Comparison of ENCODE assay signal across 10 cellular contexts in genomic region chr1:225921734-225922709, GRCh38. TPM values are rescaled to one million over a fixed set of nuclear protein-coding genes. Genes with fewer than 3 reads are reported as not detected.
DNase-seq lines count a peak whose midpoint lies in the region; ATAC-seq and TF ChIP-seq lines count a peak whose summit lies in the region.
"Had no signal": no experiment of that assay in that cellular context is flagged by ENCODE, and none has a peak within 500 bp of the region (broad histone marks: within the 10 kb centered on the region; RNA-seq: fewer than 3 reads in every experiment).

No MANE protein-coding gene starts in this region.

- H3K4me1 ChIP-seq in NT2/D1 (ENCODE audit: insufficient read depth, insufficient read length), result peaks cover 12% of the 10 kb centered on the region
- H3K4me1 ChIP-seq in esophagus muscularis mucosa, result peaks cover 29 to 54% (median 37%) of the 10 kb centered on the region in 4 donors

- TF ChIP-seq EP300 in esophagus muscularis mucosa (IDR thresholded peaks at IDR 0.05), result no peak

- no peak for TF ChIP-seq CTCF in esophagus muscularis mucosa (IDR thresholded peaks at IDR 0.05)
- no peak for TF ChIP-seq CTCF in type B pancreatic cell (conservative IDR thresholded peaks at IDR 0.05)

- ATAC-seq in HG03354 (IDR thresholded peaks at IDR 0.05; ENCODE audit: poor library complexity, severe bottlenecking, unreplicated experiment), result no peak
- ATAC-seq in Right ventricle myocardium inferior, result no peak
- ATAC-seq: heart left ventricle had no signal

- no peak overlapping the region for H3K27ac ChIP-seq in esophagus muscularis mucosa (replicated peaks in 1 of 4)

- intact Hi-C loops in esophagus muscularis mucosa (cut with DNase I), result no loop called here
- intact Hi-C loops in Right ventricle myocardium inferior (cut with DNase I), result loop anchor here (10.0 kb wide), 1 partner anchor 267 kb away; the partner anchor contains the start of gene ENAH

- H3K27ac Mint-ChIP-seq in activated naive CD4-positive, alpha-beta T cell treated with anti-CD3 and anti-CD28 coated beads, Interleukin-2, amount 10 ng/mL, durations not matched to agents 7 days and 5 days, result peak overlapping the region; percentile 75
- no peak overlapping the region for H3K27ac Mint-ChIP-seq in type B pancreatic cell

- H3K36me3 ChIP-seq in NT2/D1 (ENCODE audit: insufficient read depth, insufficient read length, low read length) (peaks cover 46% of the 10 kb centered on the region), esophagus muscularis mucosa (peaks cover 0 to 46% (median 41%) of the 10 kb centered on the region in 4 donors)

- peaks cover 57% of the 10 kb centered on the region for H3K4me1 Mint-ChIP-seq in activated naive CD4-positive, alpha-beta T cell treated with anti-CD3 and anti-CD28 coated beads, Interleukin-2, amount 10 ng/mL, durations not matched to agents 7 days and 5 days
- peaks cover 5% of the 10 kb centered on the region for H3K4me1 Mint-ChIP-seq in type B pancreatic cell (ENCODE audit: unreplicated experiment)

- no peaks in the 10 kb centered on the region for H3K9me3 Mint-ChIP-seq in activated naive CD4-positive, alpha-beta T cell treated with anti-CD3 and anti-CD28 coated beads, Interleukin-2, amount 10 ng/mL, durations not matched to agents 7 days and 5 days
- no peaks in the 10 kb centered on the region for H3K9me3 Mint-ChIP-seq in type B pancreatic cell

- H3K9me3 ChIP-seq in NT2/D1 (ENCODE audit: insufficient read depth, low read length), result no peaks in the 10 kb centered on the region
- no peaks in the 10 kb centered on the region for H3K9me3 ChIP-seq in esophagus muscularis mucosa
- H3K9me3 ChIP-seq: heart left ventricle had no signal

- no peak for TF ChIP-seq POLR2A in esophagus muscularis mucosa (IDR thresholded peaks at IDR 0.05; ENCODE audit: low read depth)

- H3K4me3 Mint-ChIP-seq in activated naive CD4-positive, alpha-beta T cell treated with anti-CD3 and anti-CD28 coated beads, Interleukin-2, amount 10 ng/mL, durations not matched to agents 7 days and 5 days, result peak overlapping the region; percentile 96
- peak overlapping the region; percentile 95 for H3K4me3 Mint-ChIP-seq in type B pancreatic cell

- WGBS in esophagus muscularis mucosa, result 100% methylated on average over 2 of the region's 23 CpGs

- H3K27me3 ChIP-seq in NT2/D1 (ENCODE audit: insufficient read depth, insufficient read length) (no peaks in the 10 kb centered on the region), esophagus muscularis mucosa (no peaks in the 10 kb centered on the region)
- H3K27me3 ChIP-seq: heart left ventricle had no signal

- DNase-seq in activated naive CD4-positive, alpha-beta T cell treated with anti-CD3 and anti-CD28 coated beads, Interleukin-2, amount 10 ng/mL, durations not matched to agents 7 days and 5 days, result no peak
- no peak for DNase-seq in activated naive CD4-positive, alpha-beta T cell treated with Interleukin-2 at 50 U/mL for 16 hours
- DNase-seq in NT2/D1 (ENCODE audit: low read depth, low spot score) (no peak), esophagus muscularis mucosa (ENCODE audit: extremely low spot score) (peak; percentile 75), type B pancreatic cell (ENCODE audit: extremely low spot score, unreplicated experiment) (no peak), Right ventricle myocardium inferior (ENCODE audit: missing footprints) (no peak), ecto neural progenitor cell (ENCODE audit: low spot score) (no peak)
- DNase-seq: activated CD8-positive, alpha-beta memory T cell treated with anti-CD3 and anti-CD28 coated beads, Interleukin-2, amount 50 U/mL, for 4 hours; heart left ventricle had no signal

- H3K36me3 Mint-ChIP-seq in activated naive CD4-positive, alpha-beta T cell treated with anti-CD3 and anti-CD28 coated beads, Interleukin-2, amount 10 ng/mL, durations not matched to agents 7 days and 5 days, result peaks cover 49% of the 10 kb centered on the region
- peaks cover 8% of the 10 kb centered on the region for H3K36me3 Mint-ChIP-seq in type B pancreatic cell

- H3K27me3 Mint-ChIP-seq in activated naive CD4-positive, alpha-beta T cell treated with anti-CD3 and anti-CD28 coated beads, Interleukin-2, amount 10 ng/mL, durations not matched to agents 7 days and 5 days, result no peaks in the 10 kb centered on the region
- no peaks in the 10 kb centered on the region for H3K27me3 Mint-ChIP-seq in type B pancreatic cell

- peak overlapping the region; percentile 47 for H3K9ac ChIP-seq in NT2/D1 (ENCODE audit: insufficient read length, low read depth)

- no peak overlapping the region for H3K4me3 ChIP-seq in NT2/D1 (ENCODE audit: insufficient read length, low read depth)
- H3K4me3 ChIP-seq in esophagus muscularis mucosa, result no peak overlapping the region

- CTCF ChIA-PET in activated naive CD4-positive, alpha-beta T cell treated with anti-CD3 and anti-CD28 coated beads, Interleukin-2, amount 10 ng/mL, durations not matched to agents 7 days and 5 days (lab: Charles Lee), result interaction anchor here (0.7 to 1.0 kb wide), 3 partner anchors 11 to 144 kb away, joined by 3 to 5 read pairs (median 3); partner anchors contain the start of gene SRP9

RNA-seq across cellular contexts. Expression of gene PYCR2, which starts 2.0 kb away (rescaled TPM):
- 10 to 100 TPM; 37.4 to 73.6 (median 58.2) TPM for total RNA-seq in esophagus muscularis mucosa
- 37.8 and 46.7 TPM in 2 replicates for total RNA-seq in type B pancreatic cell (ENCODE audit: low replicate concordance)
- 58.6 TPM for total RNA-seq in Right ventricle myocardium inferior

RNA-seq across cellular contexts. Expression of gene LEFTY2, which starts 19.0 kb away (rescaled TPM):
- total RNA-seq in esophagus muscularis mucosa (under 1 TPM in 2 of 4 donors, not detected in 2; 0.17 to 0.98 TPM), type B pancreatic cell (ENCODE audit: low replicate concordance) (not detected in 2 replicates), Right ventricle myocardium inferior (0.19 TPM)

RNA-seq across cellular contexts. Expression of gene LEFTY1, which starts 33.1 kb away (rescaled TPM):
- under 1 TPM in 1 of 4 donors, not detected in 3; 0.33 TPM for total RNA-seq in esophagus muscularis mucosa
- 0.29 and 0.31 TPM in 2 replicates for total RNA-seq in type B pancreatic cell (ENCODE audit: low replicate concordance)
- not detected for total RNA-seq in Right ventricle myocardium inferior

RNA-seq across cellular contexts. Expression of gene TMEM63A, which starts 39.8 kb away (rescaled TPM):
- total RNA-seq in esophagus muscularis mucosa, result 10 to 100 TPM; 14.6 to 30.7 (median 24.5) TPM
- total RNA-seq in type B pancreatic cell (ENCODE audit: low replicate concordance), result 63.3 and 78.0 TPM in 2 replicates
- 30.6 TPM for total RNA-seq in Right ventricle myocardium inferior
